ENCODE assay signal across 2 cellular contexts in genomic region chr11:10584071-10584501, GRCh38.
TF ChIP-seq lines count a peak whose summit lies in the region.

No MANE protein-coding gene starts in this region.

TF ChIP-seq in liver, 16 proteins besides CTCF, POLR2A, EP300 and RAD21:
- TF ChIP-seq FOXA1 (IDR thresholded peaks at IDR 0.05) (no peak), NR2F2 (IDR thresholded peaks at IDR 0.05) (peak; percentile 56), YY1 (IDR thresholded peaks at IDR 0.05) (no peak), MAX (IDR thresholded peaks at IDR 0.05) (no peak)

TF ChIP-seq in HepG2, 621 proteins besides CTCF, POLR2A, EP300 and RAD21:
- TF ChIP-seq ZNF572 (CRISPR knock-in tag; IDR thresholded peaks at IDR 0.05) (no peak), HMG20A (CRISPR knock-in tag; IDR thresholded peaks at IDR 0.05; ENCODE audit: borderline replicate concordance) (no peak), LRRFIP1 (CRISPR knock-in tag; conservative IDR thresholded peaks at IDR 0.05) (no peak), ZNF136 (CRISPR knock-in tag; IDR thresholded peaks at IDR 0.05; ENCODE audit: low read depth) (no peak), CREM (IDR thresholded peaks at IDR 0.05) (no peak), CREM (CRISPR knock-in tag; IDR thresholded peaks at IDR 0.05) (no peak), TFDP1 (CRISPR knock-in tag; IDR thresholded peaks at IDR 0.05; ENCODE audit: borderline replicate concordance) (no peak), ZBTB26 (CRISPR knock-in tag; IDR thresholded peaks at IDR 0.05; ENCODE audit: borderline replicate concordance) (no peak), ZNF430 (CRISPR knock-in tag; IDR thresholded peaks at IDR 0.05) (no peak), ZUFSP (CRISPR knock-in tag; IDR thresholded peaks at IDR 0.05; ENCODE audit: borderline replicate concordance) (no peak), ZNF790 (CRISPR knock-in tag; IDR thresholded peaks at IDR 0.05; ENCODE audit: borderline replicate concordance) (no peak), KLF16 (CRISPR knock-in tag; IDR thresholded peaks at IDR 0.05) (no peak), TARDBP (CRISPR knock-in tag; IDR thresholded peaks at IDR 0.05) (no peak), ZNF652 (CRISPR knock-in tag; IDR thresholded peaks at IDR 0.05; ENCODE audit: borderline replicate concordance, low read depth) (no peak), ZNF510 (CRISPR knock-in tag; IDR thresholded peaks at IDR 0.05; ENCODE audit: low read depth) (no peak), TBX3 (IDR thresholded peaks at IDR 0.05; ENCODE audit: borderline replicate concordance) (no peak), HOXA3 (CRISPR knock-in tag; IDR thresholded peaks at IDR 0.05) (no peak)
